In genomic region chr1:51237714-51238403, GRCh38 we compare ENCODE assay signal across 8 cellular contexts. TPM values are rescaled to one million over a fixed set of nuclear protein-coding genes. Genes with fewer than 3 reads are reported as not detected.
DNase-seq lines count a peak whose midpoint lies in the region; ATAC-seq and TF ChIP-seq lines count a peak whose summit lies in the region.

No MANE protein-coding gene starts in this region.

- H3K4me1 ChIP-seq in endodermal cell (ENCODE audit: control insufficient read depth, insufficient read depth, low read length), result no peaks in the 10 kb centered on the region
- peaks cover 8% of the 10 kb centered on the region for H3K4me1 ChIP-seq in ovary (ENCODE audit: insufficient read depth)

- H3K9me3 ChIP-seq in endodermal cell (ENCODE audit: control insufficient read depth, low read length), result no peaks in the 10 kb centered on the region
- H3K9me3 ChIP-seq in ovary, result no peaks in the 10 kb centered on the region

- ATAC-seq in HG02610 (IDR thresholded peaks at IDR 0.05; ENCODE audit: unreplicated experiment) (no peak), GM18498 (IDR thresholded peaks at IDR 0.05; ENCODE audit: unreplicated experiment) (no peak)

- peaks cover 3% of the 10 kb centered on the region for H3K27me3 Mint-ChIP-seq in endodermal cell (ENCODE audit: insufficient read depth)

- no peaks in the 10 kb centered on the region for H3K9me3 Mint-ChIP-seq in endodermal cell

- H3K36me3 ChIP-seq in endodermal cell (ENCODE audit: control insufficient read depth, insufficient read depth, low read length) (no peaks in the 10 kb centered on the region), ovary (no peaks in the 10 kb centered on the region)

- TF ChIP-seq POLR2A in ovary (IDR thresholded peaks at IDR 0.05), result no peak

- no peak for TF ChIP-seq EP300 in ovary (IDR thresholded peaks at IDR 0.05)

- H3K4me3 ChIP-seq in endodermal cell (ENCODE audit: low read length) (peak overlapping the region; percentile 98), ovary (peak overlapping the region; percentile 96)

- no peak overlapping the region for H3K4me3 Mint-ChIP-seq in endodermal cell

- DNase-seq in DMS53 (lab: John Stamatoyannopoulos, UW) (peak; percentile 93), NCI-H510A (lab: John Stamatoyannopoulos, UW) (peak; percentile 13), endodermal cell (peak; percentile 61), ovary (no peak), HPDE6-E6E7 (ENCODE audit: extremely low spot score) (no peak)
- DNase-seq in activated CD4-positive, alpha-beta T cell treated with anti-CD3 and anti-CD28 coated beads, Interleukin-2, amount 50 U/mL, for 1 hour, result no peak

- peaks cover 30% of the 10 kb centered on the region for H3K4me1 Mint-ChIP-seq in endodermal cell

- H3K27ac Mint-ChIP-seq in endodermal cell, result no peak overlapping the region

- no peaks in the 10 kb centered on the region for H3K27me3 ChIP-seq in endodermal cell (ENCODE audit: control insufficient read depth, insufficient read depth, low read length, poor library complexity, severe bottlenecking)
- H3K27me3 ChIP-seq in ovary, result no peaks in the 10 kb centered on the region

- H3K9ac ChIP-seq in endodermal cell (ENCODE audit: extremely low read depth, low read length, poor library complexity, severe bottlenecking), result peak overlapping the region; percentile 91

- intact Hi-C loops in ovary (cut with DNase I), result no loop called here

- H3K36me3 Mint-ChIP-seq in endodermal cell (ENCODE audit: low read depth), result peaks cover 7% of the 10 kb centered on the region

- H3K27ac ChIP-seq in endodermal cell (ENCODE audit: low read depth, low read length) (peak overlapping the region; percentile 62), ovary (peak overlapping the region; percentile 87 to 94)

- 50 to 82% methylated on average over 4 to 8 of the region's 8 CpGs for WGBS in endodermal cell (ENCODE audit: insufficient coverage in 1 of 2, insufficient read length in 1 of 2), 2 experiments
- 3 to 7% (median 7%) methylated on average over 8 of the region's 8 CpGs for WGBS in ovary, 3 donors

- no peak for TF ChIP-seq CTCF in endodermal cell (conservative IDR thresholded peaks at IDR 0.05)
- TF ChIP-seq CTCF in ovary (IDR thresholded peaks at IDR 0.05), result no peak

RNA-seq across cellular contexts. Expression of gene RNF11, which starts 1.8 kb away (rescaled TPM):
- total RNA-seq in endodermal cell (100 to 1,000 TPM in 1 of 2 donors, 10 to 100 TPM in 1; 84.1 to 103 TPM), ovary (100 to 1,000 TPM; 108 to 209 (median 126) TPM)
- 68.5 TPM for polyA plus RNA-seq in endodermal cell (2013, experiment 1 of 2)
- 68.6 TPM for polyA plus RNA-seq in endodermal cell (2013, experiment 2 of 2)
- 100 to 1,000 TPM; 124 to 138 TPM for polyA plus RNA-seq in ovary

Comparison
In these comparisons a context has a peak if more than half of its experiments do, and no peak if none do; other contexts are left out.
1. DNase-seq: peak in DMS53 (single experiment), NCI-H510A (single experiment) and endodermal cell (single experiment); none in ovary (0 of 5), HPDE6-E6E7 (single experiment) and activated CD4-positive, alpha-beta T cell treated with anti-CD3 and anti-CD28 coated beads, Interleukin-2, amount 50 U/mL, for 1 hour (single experiment).